Comparison of ENCODE assay signal across 9 cellular contexts in the genomic region with DNA sequence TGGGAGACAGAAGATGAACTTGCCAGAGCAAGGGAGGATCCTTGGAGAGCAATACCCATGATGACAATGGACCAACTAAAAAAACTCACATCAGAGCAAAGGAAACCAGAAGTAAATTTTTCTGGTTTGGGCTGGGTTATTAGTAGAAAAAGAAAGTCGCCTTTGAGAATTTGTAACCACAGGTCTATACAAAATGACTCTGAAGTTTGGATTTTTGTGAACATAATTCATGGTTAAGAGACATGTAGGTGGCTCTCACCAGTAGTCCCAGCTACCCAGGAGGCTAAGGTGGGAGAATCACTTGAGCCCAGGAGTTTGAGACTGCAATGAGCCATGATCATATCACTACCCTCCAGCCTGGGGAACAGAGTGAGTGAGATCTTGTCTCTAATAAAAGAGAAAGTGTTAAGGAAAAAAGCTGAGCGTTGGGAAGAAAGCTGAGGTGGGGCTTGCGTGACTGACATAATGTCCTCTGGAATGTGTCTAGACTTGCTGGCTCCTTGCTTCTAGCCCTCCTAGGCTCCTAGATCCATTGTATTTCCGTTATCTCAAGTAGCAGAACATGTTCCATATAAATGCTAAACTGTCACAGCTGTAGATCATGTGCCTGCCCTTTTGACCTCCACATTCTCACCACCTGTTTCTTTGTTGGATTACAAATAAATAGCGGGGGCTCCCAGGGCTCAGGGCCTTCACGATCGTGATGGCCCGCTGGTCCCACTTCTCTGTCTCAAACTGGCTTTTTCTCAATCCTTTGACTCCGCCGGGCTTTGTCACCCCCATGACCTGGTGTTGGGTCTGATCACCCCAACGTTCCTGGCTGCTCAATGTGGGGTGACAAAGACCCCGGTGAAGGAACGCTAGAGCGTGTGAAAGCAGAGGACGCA. TPM values are rescaled to one million over a fixed set of nuclear protein-coding genes. Genes with fewer than 3 reads are reported as not detected.
A peak's percentile ranks its signal among the peaks of the same experiment; 100 is the strongest.
DNase-seq lines count a peak whose midpoint lies in the region; ATAC-seq, FAIRE-seq and TF ChIP-seq lines count a peak whose summit lies in the region.
"Had no signal": no experiment of that assay in that cellular context is flagged by ENCODE, and none has a peak within 500 bp of the region (broad histone marks: within the 10 kb centered on the region; RNA-seq: fewer than 3 reads in every experiment).

No MANE protein-coding gene starts in this region.

- FAIRE-seq in frontal cortex (lab: Jason Lieb, UNC): no peak

- intact Hi-C loops in MCF 10A (cut with micrococcal nuclease) (no loop called here), uterus (cut with DNase I; ENCODE audit: low total_unique reads) (no loop called here)

- no peaks in the 10 kb centered on the region for H3K4me1 ChIP-seq in uterus

- CTCF ChIA-PET in MCF 10A (lab: Yijun Ruan, JAX): interaction anchor here (0.5 to 1.1 kb wide), 3 partner anchors 14 to 240 kb away, joined by 3 read pairs; no protein-coding TSS in a partner anchor

- H3K36me3 Mint-ChIP-seq in endothelial cell (ENCODE audit: low read depth, unreplicated experiment) (no peaks in the 10 kb centered on the region), MCF 10A (ENCODE audit: insufficient read depth, unreplicated experiment) (no peaks in the 10 kb centered on the region)

- peaks cover 38% of the 10 kb centered on the region for H3K4me1 Mint-ChIP-seq in endothelial cell (ENCODE audit: unreplicated experiment)
- H3K4me1 Mint-ChIP-seq in MCF 10A (ENCODE audit: insufficient read depth, unreplicated experiment): peaks cover 14% of the 10 kb centered on the region

- H3K9me3 Mint-ChIP-seq in endothelial cell (ENCODE audit: unreplicated experiment): no peaks in the 10 kb centered on the region
- no peaks in the 10 kb centered on the region for H3K9me3 Mint-ChIP-seq in MCF 10A (ENCODE audit: unreplicated experiment)

- no TSS peak for BruUV-seq in MCF 10A (replicated peaks; lab: Mats Ljungman, UMichigan)

- peaks cover 4% of the 10 kb centered on the region for H3K27me3 Mint-ChIP-seq in endothelial cell (ENCODE audit: unreplicated experiment)
- peaks cover 75% of the 10 kb centered on the region for H3K27me3 Mint-ChIP-seq in MCF 10A (ENCODE audit: insufficient read depth, unreplicated experiment)

- TF ChIP-seq CTCF in GM06990 (IDR thresholded peaks at IDR 0.05; ENCODE audit: insufficient read depth, low read length, poor library complexity, severe bottlenecking): no peak
- no peak for TF ChIP-seq CTCF in endothelial cell (IDR thresholded peaks at IDR 0.05; ENCODE audit: unreplicated experiment)
- no peak for TF ChIP-seq CTCF in MCF 10A (IDR thresholded peaks at IDR 0.05; ENCODE audit: unreplicated experiment)
- no peak for TF ChIP-seq CTCF in uterus (IDR thresholded peaks at IDR 0.05)

- no peaks in the 10 kb centered on the region for H3K9me3 ChIP-seq in uterus

- H3K27ac ChIP-seq in uterus: no peak overlapping the region

- H3K36me3 ChIP-seq in GM06990 (ENCODE audit: control insufficient read depth, insufficient read depth, low read length) (no peaks in the 10 kb centered on the region), uterus (no peaks in the 10 kb centered on the region)

- POLR2A ChIA-PET in MCF 10A (lab: Yijun Ruan, JAX): interaction anchor here (0.6 kb wide), 1 partner anchor 1823 kb away, joined by 3 read pairs; no protein-coding TSS in a partner anchor

- H3K4me3 ChIP-seq in GM06990 (replicated peaks; ENCODE audit: low read depth, low read length) (peak overlapping the region; percentile 23), uterus (no peak overlapping the region)
- H3K4me3 ChIP-seq: skin epidermis had no signal

- H3K27me3 ChIP-seq in GM06990 (replicated peaks; ENCODE audit: control insufficient read depth, insufficient read depth, low read length): no peaks in the 10 kb centered on the region
- H3K27me3 ChIP-seq in uterus: no peaks in the 10 kb centered on the region

- H3K4me3 Mint-ChIP-seq in endothelial cell (ENCODE audit: unreplicated experiment) (no peak overlapping the region), MCF 10A (ENCODE audit: unreplicated experiment) (no peak overlapping the region)

- peak overlapping the region; percentile 76 for H3K27ac Mint-ChIP-seq in endothelial cell (ENCODE audit: unreplicated experiment)
- H3K27ac Mint-ChIP-seq in MCF 10A (ENCODE audit: low read depth, unreplicated experiment): no peak overlapping the region

- no peak for TF ChIP-seq POLR2A in uterus (IDR thresholded peaks at IDR 0.05)

- peak; percentile 32 for DNase-seq in GM06990 (ENCODE audit: extremely low read depth, insufficient read length)
- DNase-seq in endothelial cell (ENCODE audit: low spot score): no peak
- DNase-seq in frontal cortex (ENCODE audit: low spot score in 2 of 2): no peak
- no peak for DNase-seq in MCF 10A (ENCODE audit: unreplicated experiment)
- DNase-seq in uterus: no peak
- DNase-seq in DMS53 treated with DMSO at 0.1 percent for 48 hours (lab: John Stamatoyannopoulos, UW; ENCODE audit: unreplicated experiment): no peak

- ATAC-seq in GM21526 (IDR thresholded peaks at IDR 0.05; ENCODE audit: low FRiP score, unreplicated experiment) (peak; percentile 52), HG03575 (IDR thresholded peaks at IDR 0.05; ENCODE audit: extremely low read depth, insufficient number of reproducible peaks, low FRiP score, unreplicated experiment) (peak; percentile 63)

RNA-seq across cellular contexts. Expression of a gene that starts 56.2 kb away (rescaled TPM):
- total RNA-seq in endothelial cell (ENCODE audit: unreplicated experiment): 88.8 TPM
- total RNA-seq in frontal cortex: 170 TPM
- 25.9 and 27.6 TPM in 2 replicates for total RNA-seq in MCF 10A (2022)
- 10 to 100 TPM in 3 of 4 donors, 1 to 10 TPM in 1; 7.7 to 56.0 (median 23.1) TPM for total RNA-seq in uterus
